Comparison of ENCODE assay signal across 8 cellular contexts in the genomic region with DNA sequence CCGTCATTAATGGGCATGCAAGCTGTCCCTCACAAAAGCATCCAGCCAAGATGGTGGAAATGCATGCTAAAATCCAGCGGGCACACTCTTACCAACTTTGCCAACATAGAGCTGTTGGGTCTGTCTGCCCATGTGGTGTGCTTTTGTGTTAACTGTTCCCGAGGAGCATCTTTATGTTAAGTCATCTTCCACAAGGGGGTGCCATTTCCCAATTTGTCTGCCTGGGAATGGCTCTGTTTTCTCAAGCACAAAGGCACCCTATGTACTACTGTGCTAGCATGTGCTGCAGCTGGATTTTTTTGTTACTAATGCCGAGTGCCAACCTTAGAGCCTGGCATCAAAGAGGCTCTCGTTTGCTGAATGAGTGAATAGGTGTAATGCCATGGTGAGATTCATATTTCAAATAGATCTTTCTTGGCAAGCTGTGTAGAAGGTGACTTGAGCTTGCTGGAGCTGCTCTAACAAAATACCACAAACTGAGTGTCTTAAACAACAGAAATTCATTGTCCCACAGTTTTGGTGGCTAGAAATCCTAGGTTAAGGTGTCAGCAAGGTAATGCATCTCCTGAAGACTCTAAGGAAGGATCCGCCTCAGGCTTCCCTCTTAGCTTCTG.
A peak's percentile ranks its signal among the peaks of the same experiment; 100 is the strongest.
DNase-seq lines count a peak whose midpoint lies in the region; ATAC-seq, FAIRE-seq and TF ChIP-seq lines count a peak whose summit lies in the region.

No MANE protein-coding gene starts in this region.

- H3K36me3 ChIP-seq in OCI-LY3 (replicated peaks; ENCODE audit: low read depth, low read length), result no peaks in the 10 kb centered on the region
- no peaks in the 10 kb centered on the region for H3K36me3 ChIP-seq in kidney (ENCODE audit: control insufficient read depth in 1 of 2, insufficient read depth in 2 of 2, low read length in 2 of 2)

- H3K27ac ChIP-seq in OCI-LY3 (ENCODE audit: low read length), result no peak overlapping the region
- no peak overlapping the region for H3K27ac ChIP-seq in kidney (ENCODE audit: low read depth in 2 of 2, low read length in 2 of 2)

- H3K9me3 Mint-ChIP-seq in activated naive CD4-positive, alpha-beta T cell treated with anti-CD3 and anti-CD28 coated beads for 36 hours, result no peaks in the 10 kb centered on the region
- H3K9me3 Mint-ChIP-seq in stimulated activated naive B cell treated with anti-CD40 and anti-IgM and Interleukin-4, amounts not matched to agents 10 μg/mL and 1 μg/mL and 100 μg/mL, for 72 hours, result no peaks in the 10 kb centered on the region

- H3K4me1 ChIP-seq in OCI-LY3 (ENCODE audit: low read length) (no peaks in the 10 kb centered on the region), kidney (ENCODE audit: control insufficient read depth in 1 of 2, insufficient read depth in 1 of 2, low read depth in 1 of 2, low read length in 2 of 2) (no peaks in the 10 kb centered on the region)

- H3K4me3 ChIP-seq in OCI-LY3 (ENCODE audit: low read length) (no peak overlapping the region), kidney (ENCODE audit: low read length in 2 of 2) (no peak overlapping the region)

- H3K27me3 Mint-ChIP-seq in activated naive CD4-positive, alpha-beta T cell treated with anti-CD3 and anti-CD28 coated beads for 36 hours (ENCODE audit: low read depth), result no peaks in the 10 kb centered on the region
- no peaks in the 10 kb centered on the region for H3K27me3 Mint-ChIP-seq in stimulated activated naive B cell treated with anti-CD40 and anti-IgM and Interleukin-4, amounts not matched to agents 10 μg/mL and 1 μg/mL and 100 μg/mL, for 72 hours

- H3K27me3 ChIP-seq in OCI-LY3 (ENCODE audit: low read depth, low read length), result no peaks in the 10 kb centered on the region

- H2AFZ ChIP-seq in OCI-LY3 (ENCODE audit: low read depth, low read length), result peak overlapping the region; percentile 41; the same call in 1 of the 2 replicates

- H3K79me2 ChIP-seq in OCI-LY3 (ENCODE audit: low read length), result no peaks in the 10 kb centered on the region

- ATAC-seq in stimulated activated naive B cell treated with anti-CD40 and anti-IgM and Interleukin-4, amounts not matched to agents 10 μg/mL and 1 μg/mL and 100 μg/mL, for 72 hours (replicated peaks), result peak; percentile 91 to 93

- TF ChIP-seq EP300 in Ishikawa (IDR thresholded peaks at IDR 0.05; ENCODE audit: borderline replicate concordance), result no peak

- TF ChIP-seq CTCF in OCI-LY3 (IDR thresholded peaks at IDR 0.05; ENCODE audit: low read depth, low read length) (peak; percentile 75), kidney (IDR thresholded peaks at IDR 0.05; ENCODE audit: borderline replicate concordance, extremely low read depth, insufficient read depth) (peak; percentile 52)

- no peak overlapping the region for H3K27ac Mint-ChIP-seq in activated naive CD4-positive, alpha-beta T cell treated with anti-CD3 and anti-CD28 coated beads for 36 hours
- no peak overlapping the region for H3K27ac Mint-ChIP-seq in stimulated activated naive B cell treated with anti-CD40 and anti-IgM and Interleukin-4, amounts not matched to agents 10 μg/mL and 1 μg/mL and 100 μg/mL, for 72 hours

- CTCF ChIA-PET in activated naive CD4-positive, alpha-beta T cell treated with anti-CD3 and anti-CD28 coated beads for 36 hours (lab: Charles Lee), result no interaction called here

- H4K20me1 ChIP-seq in OCI-LY3 (ENCODE audit: insufficient read depth, low read length), result no peaks in the 10 kb centered on the region

- no peaks in the 10 kb centered on the region for H3K36me3 Mint-ChIP-seq in activated naive CD4-positive, alpha-beta T cell treated with anti-CD3 and anti-CD28 coated beads for 36 hours (ENCODE audit: low read depth)
- no peaks in the 10 kb centered on the region for H3K36me3 Mint-ChIP-seq in stimulated activated naive B cell treated with anti-CD40 and anti-IgM and Interleukin-4, amounts not matched to agents 10 μg/mL and 1 μg/mL and 100 μg/mL, for 72 hours

- peak; percentile 68 for DNase-seq in activated naive CD4-positive, alpha-beta T cell treated with anti-CD3 and anti-CD28 coated beads for 36 hours
- no peak for DNase-seq in activated naive CD4-positive, alpha-beta T cell treated with anti-CD3 and anti-CD28 coated beads, Interleukin-2, amount 50 U/mL, for 16 hours
- peak; percentile 81 for DNase-seq in H4 (ENCODE audit: low spot score)
- DNase-seq in brain pericyte (ENCODE audit: low read depth, low spot score), result peak; percentile 44
- DNase-seq in kidney, result no peak
- peak; percentile 27 for DNase-seq in stimulated activated naive B cell treated with anti-CD40 and anti-IgM and Interleukin-4, amounts not matched to agents 10 μg/mL and 1 μg/mL and 100 μg/mL, for 72 hours

- no peak for FAIRE-seq in kidney (lab: Jason Lieb, UNC)

- no peaks in the 10 kb centered on the region for H3K4me1 Mint-ChIP-seq in activated naive CD4-positive, alpha-beta T cell treated with anti-CD3 and anti-CD28 coated beads for 36 hours (ENCODE audit: low read depth)
- no peaks in the 10 kb centered on the region for H3K4me1 Mint-ChIP-seq in stimulated activated naive B cell treated with anti-CD40 and anti-IgM and Interleukin-4, amounts not matched to agents 10 μg/mL and 1 μg/mL and 100 μg/mL, for 72 hours

- intact Hi-C loops in activated naive CD4-positive, alpha-beta T cell treated with anti-CD3 and anti-CD28 coated beads for 36 hours (cut with micrococcal nuclease), result loop anchor here (2.0 to 5.0 kb wide), 2 partner anchors 330 to 1971 kb away; no protein-coding TSS in a partner anchor
- intact Hi-C loops in kidney (cut with DNase I), result no loop called here

- peak; percentile 84 for TF ChIP-seq RAD21 in Ishikawa (IDR thresholded peaks at IDR 0.05; ENCODE audit: low read depth)

- peak overlapping the region; percentile 4; the same call in 1 of the 2 replicates for H3K4me2 ChIP-seq in OCI-LY3 (ENCODE audit: low read length)

- H3K9me3 ChIP-seq in OCI-LY3 (ENCODE audit: insufficient read depth, low read length) (no peaks in the 10 kb centered on the region), kidney (ENCODE audit: control insufficient read depth in 1 of 2, low read length in 2 of 2) (no peaks in the 10 kb centered on the region)

- H3K4me3 Mint-ChIP-seq in activated naive CD4-positive, alpha-beta T cell treated with anti-CD3 and anti-CD28 coated beads for 36 hours, result no peak overlapping the region
- H3K4me3 Mint-ChIP-seq in stimulated activated naive B cell treated with anti-CD40 and anti-IgM and Interleukin-4, amounts not matched to agents 10 μg/mL and 1 μg/mL and 100 μg/mL, for 72 hours, result no peak overlapping the region

- H3K9ac ChIP-seq in OCI-LY3 (ENCODE audit: low read length), result no peak overlapping the region
- H3K9ac ChIP-seq in kidney (ENCODE audit: low read length in 2 of 2), result no peak overlapping the region

TF ChIP-seq in Ishikawa, 13 proteins besides CTCF, POLR2A, EP300 and RAD21:
- TF ChIP-seq YY1 (IDR thresholded peaks at IDR 0.05; ENCODE audit: low read depth), result no peak
- TF ChIP-seq, protein P1, sequence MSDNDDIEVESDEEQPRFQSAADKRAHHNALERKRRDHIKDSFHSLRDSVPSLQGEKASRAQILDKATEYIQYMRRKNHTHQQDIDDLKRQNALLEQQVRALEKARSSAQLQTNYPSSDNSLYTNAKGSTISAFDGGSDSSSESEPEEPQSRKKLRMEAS (IDR thresholded peaks at IDR 0.05), result no peak
- TF ChIP-seq CEBPB (IDR thresholded peaks at IDR 0.05), result no peak
- TF ChIP-seq CREB1 (IDR thresholded peaks at IDR 0.05; ENCODE audit: low read depth), result no peak
- TF ChIP-seq EGR1 (IDR thresholded peaks at IDR 0.05), result no peak
- TF ChIP-seq TAF1 (IDR thresholded peaks at IDR 0.05; ENCODE audit: low read depth), result no peak
- TF ChIP-seq, protein P2, sequence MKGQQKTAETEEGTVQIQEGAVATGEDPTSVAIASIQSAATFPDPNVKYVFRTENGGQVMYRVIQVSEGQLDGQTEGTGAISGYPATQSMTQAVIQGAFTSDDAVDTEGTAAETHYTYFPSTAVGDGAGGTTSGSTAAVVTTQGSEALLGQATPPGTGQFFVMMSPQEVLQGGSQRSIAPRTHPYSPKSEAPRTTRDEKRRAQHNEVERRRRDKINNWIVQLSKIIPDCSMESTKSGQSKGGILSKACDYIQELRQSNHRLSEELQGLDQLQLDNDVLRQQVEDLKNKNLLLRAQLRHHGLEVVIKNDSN (IDR thresholded peaks at IDR 0.05), result no peak
- no peak for TF ChIP-seq NFIC (IDR thresholded peaks at IDR 0.05)
- TF ChIP-seq TCF12 (IDR thresholded peaks at IDR 0.05; ENCODE audit: low read depth), result no peak
- no peak for TF ChIP-seq REST (IDR thresholded peaks at IDR 0.05; ENCODE audit: low read depth)
- no peak for TF ChIP-seq ZBTB7A (IDR thresholded peaks at IDR 0.05; ENCODE audit: low read depth)
- TF ChIP-seq TEAD4 (IDR thresholded peaks at IDR 0.05), result no peak
- no peak for TF ChIP-seq FOXM1 (IDR thresholded peaks at IDR 0.05; ENCODE audit: borderline replicate concordance, low read depth)

Comparison
In these comparisons a context has a peak if more than half of its experiments do, and no peak if none do; other contexts are left out.
1. DNase-seq: peak in activated naive CD4-positive, alpha-beta T cell treated with anti-CD3 and anti-CD28 coated beads for 36 hours (single experiment), H4 (single experiment), brain pericyte (single experiment) and stimulated activated naive B cell treated with anti-CD40 and anti-IgM and Interleukin-4, amounts not matched to agents 10 μg/mL and 1 μg/mL and 100 μg/mL, for 72 hours (single experiment); none in activated naive CD4-positive, alpha-beta T cell treated with anti-CD3 and anti-CD28 coated beads, Interleukin-2, amount 50 U/mL, for 16 hours (single experiment) and kidney (single experiment).